ENCODE assay signal across 13 cellular contexts in the genomic region with DNA sequence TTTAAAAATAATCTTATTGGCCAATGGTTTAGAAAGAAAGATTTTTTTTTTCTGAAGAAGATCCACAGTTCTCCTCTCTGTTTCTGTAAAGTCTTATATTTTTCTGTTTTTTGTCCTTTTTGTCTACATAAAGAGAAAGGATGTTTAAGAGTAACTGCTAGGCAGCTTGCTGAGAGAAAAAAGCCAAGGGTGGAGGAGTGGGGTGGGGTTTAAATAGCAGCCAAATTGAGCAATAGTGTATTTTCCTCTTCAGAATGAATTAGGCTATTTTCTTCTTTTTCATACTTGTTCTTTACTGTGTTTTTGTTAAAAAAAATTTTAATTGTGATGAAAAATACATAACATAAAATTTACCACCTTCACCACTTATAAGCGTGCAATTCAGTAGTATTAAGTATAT.
DNase-seq lines count a peak whose midpoint lies in the region; TF ChIP-seq lines count a peak whose summit lies in the region.
"Had no signal": no experiment of that assay in that cellular context is flagged by ENCODE, and none has a peak within 500 bp of the region (broad histone marks: within the 10 kb centered on the region; RNA-seq: fewer than 3 reads in every experiment).

No MANE protein-coding gene starts in this region.

- no peak overlapping the region for H3K4me3 Mint-ChIP-seq in chondrocyte (ENCODE audit: unreplicated experiment)
- H3K4me3 Mint-ChIP-seq: GM23338, H9 had no signal

- H3K27ac ChIP-seq in GM23248: no peak overlapping the region
- H3K27ac ChIP-seq: BLaER1 had no signal

- in situ Hi-C loops in GM23248 (cut with MboI): no loop called here

- no peak for TF ChIP-seq CTCF in AG10803 (conservative IDR thresholded peaks at IDR 0.05; ENCODE audit: low read length)
- TF ChIP-seq CTCF in choroid plexus epithelial cell (conservative IDR thresholded peaks at IDR 0.05; ENCODE audit: low read depth, low read length): no peak
- TF ChIP-seq CTCF in fibroblast of the aortic adventitia (IDR thresholded peaks at IDR 0.05; ENCODE audit: insufficient read depth, low read length): no peak
- no peak for TF ChIP-seq CTCF in chondrocyte (IDR thresholded peaks at IDR 0.05)

- H4K20me1 ChIP-seq in GM23248 (ENCODE audit: insufficient read depth): no peaks in the 10 kb centered on the region
- H4K20me1 ChIP-seq: BLaER1 had no signal

- H3F3A ChIP-seq in GM23248 (ENCODE audit: insufficient read depth): no peaks in the 10 kb centered on the region

- DNase-seq in AG10803 (ENCODE audit: low read depth) (peak; percentile 39), GM23248 (peak; percentile 60), choroid plexus epithelial cell (ENCODE audit: low read depth) (peak; percentile 34), fibroblast of the aortic adventitia (ENCODE audit: low read depth) (peak; percentile 65), chondrocyte (ENCODE audit: low spot score) (no peak), NOMO-1 (lab: John Stamatoyannopoulos, UW; ENCODE audit: unreplicated experiment in 2 of 2) (no peak), NCI-H2081 treated with DMSO at 0.1 percent for 48 hours (lab: John Stamatoyannopoulos, UW) (no peak)
- DNase-seq: AML-193, DMS53, GF-D8, H9 had no signal

- no peaks in the 10 kb centered on the region for H3K9me3 Mint-ChIP-seq in chondrocyte (ENCODE audit: low read depth)
- H3K9me3 Mint-ChIP-seq: GM23338, H9 had no signal

- peak overlapping the region; percentile 30 for H3K4me2 ChIP-seq in GM23248 (ENCODE audit: unreplicated experiment)
- H3K4me2 ChIP-seq: BLaER1, GM23338 had no signal

- peaks cover 8% of the 10 kb centered on the region for H3K4me1 Mint-ChIP-seq in chondrocyte (ENCODE audit: low read depth)
- H3K4me1 Mint-ChIP-seq: GM23338, H9 had no signal

- 74 to 84% methylated on average over 1 of the region's 1 CpG for WGBS in GM23248 (ENCODE audit: low coverage in 1 of 2, low lambda C conversion rate in 2 of 2, missing lambda C conversion rate in 2 of 2), 2 experiments

- peaks cover 2% of the 10 kb centered on the region for H3K36me3 Mint-ChIP-seq in chondrocyte (ENCODE audit: low read depth)

- peaks cover 4% of the 10 kb centered on the region; the same call in 1 of the 2 replicates for H3K4me1 ChIP-seq in GM23248 (ENCODE audit: insufficient read depth)
- H3K4me1 ChIP-seq: BLaER1 had no signal

- H3K9ac ChIP-seq in GM23248: no peak overlapping the region
- H3K9ac ChIP-seq: BLaER1 had no signal

- no peak overlapping the region for H2AFZ ChIP-seq in GM23248
- H2AFZ ChIP-seq: GM23338 had no signal

- no peaks in the 10 kb centered on the region for H3K27me3 Mint-ChIP-seq in chondrocyte (ENCODE audit: low read depth)

- no peaks in the 10 kb centered on the region for H3K36me3 ChIP-seq in GM23248 (ENCODE audit: low read depth)
- H3K36me3 ChIP-seq: BLaER1 had no signal

- H3K4me3 ChIP-seq in AG10803 (ENCODE audit: low read length): no peak overlapping the region
- H3K4me3 ChIP-seq in GM23248: no peak overlapping the region
- H3K4me3 ChIP-seq in choroid plexus epithelial cell (ENCODE audit: low read depth, low read length): no peak overlapping the region
- H3K4me3 ChIP-seq in fibroblast of the aortic adventitia (ENCODE audit: low read depth, low read length): no peak overlapping the region
- H3K4me3 ChIP-seq: BLaER1, GM23338 had no signal

- H3K27ac Mint-ChIP-seq in chondrocyte (ENCODE audit: unreplicated experiment): no peak overlapping the region
- H3K27ac Mint-ChIP-seq: GM23338, H9 had no signal

- H3K27me3 ChIP-seq in GM23248 (replicated peaks; ENCODE audit: insufficient read depth): no peaks in the 10 kb centered on the region
- H3K27me3 ChIP-seq: BLaER1 had no signal

- no peaks in the 10 kb centered on the region for H3K9me2 ChIP-seq in GM23248 (ENCODE audit: insufficient read depth)

- H3K9me3 ChIP-seq in GM23248 (ENCODE audit: low read depth): no peaks in the 10 kb centered on the region
- H3K9me3 ChIP-seq: BLaER1 had no signal

- no peaks in the 10 kb centered on the region for H3K79me2 ChIP-seq in GM23248 (ENCODE audit: insufficient read depth)

Comparison
In these comparisons a context has a peak if more than half of its experiments do, and no peak if none do; other contexts are left out.
1. DNase-seq: peak in AG10803 (single experiment), GM23248 (single experiment), choroid plexus epithelial cell (single experiment) and fibroblast of the aortic adventitia (single experiment); none in chondrocyte (single experiment), NOMO-1 (0 of 2) and NCI-H2081 treated with DMSO at 0.1 percent for 48 hours (single experiment).